13 cellular contexts compared by ENCODE assay signal in the genomic region with DNA sequence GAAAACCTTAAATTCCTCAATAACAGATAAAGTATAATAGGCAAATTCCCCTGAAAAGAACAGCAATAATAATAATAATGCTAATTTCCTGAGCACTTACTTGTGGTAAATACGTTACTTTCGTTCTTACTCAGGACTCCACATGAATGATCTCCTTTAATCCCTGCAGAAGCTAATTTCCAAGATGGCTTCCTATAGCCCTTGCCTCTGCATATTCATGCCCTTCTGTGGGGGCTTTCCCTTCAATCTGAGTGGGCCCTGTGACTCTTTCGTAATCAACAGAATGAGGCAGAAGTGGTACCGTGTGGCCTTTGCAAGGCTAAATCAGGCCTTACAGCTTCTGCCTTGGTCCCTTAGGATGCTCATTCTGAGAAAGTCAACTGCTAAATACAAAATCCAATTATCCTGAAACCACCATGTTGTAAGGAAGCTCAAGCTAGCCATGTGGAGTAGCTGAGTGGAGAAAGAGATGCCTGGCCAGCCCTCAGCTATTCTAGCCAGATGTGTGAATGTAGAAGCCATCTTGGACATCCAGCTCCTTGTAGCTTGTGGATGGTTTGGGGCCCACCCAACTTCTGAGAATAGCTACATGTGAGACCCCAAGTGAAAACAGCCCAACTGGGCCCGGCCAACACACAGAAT. TPM values are rescaled to one million over a fixed set of nuclear protein-coding genes. Genes with fewer than 3 reads are reported as not detected.
DNase-seq lines count a peak whose midpoint lies in the region; ATAC-seq and FAIRE-seq lines count a peak whose summit lies in the region.
"Had no signal": no experiment of that assay in that cellular context is flagged by ENCODE, and none has a peak within 500 bp of the region (broad histone marks: within the 10 kb centered on the region; RNA-seq: fewer than 3 reads in every experiment).

No MANE protein-coding gene starts in this region.

- H3K4me3 ChIP-seq in small intestine (ENCODE audit: low read depth in 1 of 2, low read length in 2 of 2), result no peak overlapping the region
- H3K4me3 ChIP-seq: prostate gland had no signal

- DNase-seq in activated T-cell treated with anti-CD3 and anti-CD28 coated beads for 48 hours (ENCODE audit: low read depth), result peak; percentile 21
- DNase-seq in activated T-cell treated with anti-CD3 and anti-CD28 coated beads for 4 hours, result no peak
- DNase-seq in stimulated activated naive CD8-positive, alpha-beta T cell treated with anti-CD3 and anti-CD28 coated beads, Interleukin-15, Interleukin-2, amounts not matched to agents 100 U/mL and 50 U/mL, for 24 hours, result peak; percentile 65
- DNase-seq in small intestine, result no peak
- no peak for DNase-seq in activated effector memory CD4-positive, alpha-beta T cell treated with anti-CD3 and anti-CD28 coated beads, Interleukin-2, amount 50 U/mL, for 16 hours
- DNase-seq in SKM-1 (lab: John Stamatoyannopoulos, UW; ENCODE audit: unreplicated experiment), result no peak
- DNase-seq: AML-193; effector memory CD4-positive, alpha-beta T cell; NCI-H774 had no signal

- H3K9me3 Mint-ChIP-seq in activated T-helper 17 cell treated with anti-CD3 and anti-CD28 coated beads, Interleukin-2, amount 50 U/mL, for 72 hours, result no peaks in the 10 kb centered on the region

- no peak for FAIRE-seq in small intestine (lab: Jason Lieb, UNC)

- peak overlapping the region; percentile 90 for H3K27ac Mint-ChIP-seq in activated T-helper 17 cell treated with anti-CD3 and anti-CD28 coated beads, Interleukin-2, amount 50 U/mL, for 72 hours

- H3K4me3 Mint-ChIP-seq in activated T-helper 17 cell treated with anti-CD3 and anti-CD28 coated beads, Interleukin-2, amount 50 U/mL, for 72 hours, result peak overlapping the region; percentile 82

- H3K9me3 ChIP-seq in small intestine (ENCODE audit: control insufficient read depth, low read depth), result no peaks in the 10 kb centered on the region
- H3K9me3 ChIP-seq: prostate gland, thoracic aorta had no signal

- H3K36me3 ChIP-seq in small intestine (ENCODE audit: control insufficient read depth in 2 of 2, insufficient read depth in 2 of 2, low read length in 2 of 2), result no peaks in the 10 kb centered on the region
- H3K36me3 ChIP-seq: prostate gland, thoracic aorta had no signal

- H3K27me3 ChIP-seq in small intestine (ENCODE audit: control insufficient read depth in 2 of 2, insufficient read depth in 2 of 2, low read length in 2 of 2), result no peaks in the 10 kb centered on the region

- no peaks in the 10 kb centered on the region for H3K27me3 Mint-ChIP-seq in activated T-helper 17 cell treated with anti-CD3 and anti-CD28 coated beads, Interleukin-2, amount 50 U/mL, for 72 hours

- 74 to 84% (median 74%) methylated on average over 5 of the region's 5 CpGs for WGBS in small intestine, 3 donors

- no peak overlapping the region for H3K27ac ChIP-seq in small intestine (ENCODE audit: low read depth in 1 of 2, low read length in 1 of 2)
- H3K27ac ChIP-seq: prostate gland had no signal

- H3K4me1 Mint-ChIP-seq in activated T-helper 17 cell treated with anti-CD3 and anti-CD28 coated beads, Interleukin-2, amount 50 U/mL, for 72 hours, result peaks cover 38% of the 10 kb centered on the region

- H3K36me3 Mint-ChIP-seq in activated T-helper 17 cell treated with anti-CD3 and anti-CD28 coated beads, Interleukin-2, amount 50 U/mL, for 72 hours (ENCODE audit: low read depth), result no peaks in the 10 kb centered on the region

- peaks cover 0 to 4% of the 10 kb centered on the region in 2 donors for H3K4me1 ChIP-seq in small intestine (ENCODE audit: control insufficient read depth in 2 of 2, insufficient read depth in 1 of 2, low read depth in 1 of 2, low read length in 1 of 2)
- H3K4me1 ChIP-seq: prostate gland had no signal

- peak; percentile 58 for ATAC-seq in HG02884 (IDR thresholded peaks at IDR 0.05; ENCODE audit: unreplicated experiment)
- ATAC-seq in activated T-helper 17 cell treated with anti-CD3 and anti-CD28 coated beads, Interleukin-2, amount 50 U/mL, for 72 hours (replicated peaks), result peak; percentile 81
- ATAC-seq in stimulated activated naive CD8-positive, alpha-beta T cell treated with anti-CD3 and anti-CD28 coated beads, Interleukin-15, Interleukin-2, amounts not matched to agents 100 U/mL and 50 U/mL, for 24 hours, result peak; percentile 92

RNA-seq across cellular contexts. Expression of gene MCUR1, which starts 50.5 kb away (rescaled TPM):
- 10 to 100 TPM; 21.1 to 40.8 TPM for total RNA-seq in activated T-helper 17 cell treated with anti-CD3 and anti-CD28 coated beads, Interleukin-2, amount 50 U/mL, for 72 hours
- 10 to 100 TPM; 15.6 to 83.2 (median 67.8) TPM for polyA plus RNA-seq in small intestine

RNA-seq across cellular contexts. Expression of gene RANBP9, which starts 52.2 kb away (rescaled TPM):
- 10 to 100 TPM; 57.3 to 68.2 TPM for total RNA-seq in activated T-helper 17 cell treated with anti-CD3 and anti-CD28 coated beads, Interleukin-2, amount 50 U/mL, for 72 hours
- 10 to 100 TPM; 14.1 to 22.4 (median 14.6) TPM for polyA plus RNA-seq in small intestine

Comparison
In these comparisons a context has a peak if more than half of its experiments do, and no peak if none do; other contexts are left out.
1. DNase-seq: peak in activated T-cell treated with anti-CD3 and anti-CD28 coated beads for 48 hours (single experiment) and stimulated activated naive CD8-positive, alpha-beta T cell treated with anti-CD3 and anti-CD28 coated beads, Interleukin-15, Interleukin-2, amounts not matched to agents 100 U/mL and 50 U/mL, for 24 hours (single experiment); none in activated T-cell treated with anti-CD3 and anti-CD28 coated beads for 4 hours (single experiment), small intestine (single experiment), activated effector memory CD4-positive, alpha-beta T cell treated with anti-CD3 and anti-CD28 coated beads, Interleukin-2, amount 50 U/mL, for 16 hours (single experiment) and SKM-1 (single experiment).
2. Peak in every context shown above with its lines, with median percentiles within 50 percentile points of each other: ATAC-seq.